24 cellular contexts compared by ENCODE assay signal in genomic region chr10:79256264-79256806, GRCh38.
"Had no signal": no experiment of that assay in that cellular context is flagged by ENCODE, and none has a peak within 500 bp of the region (broad histone marks: within the 10 kb centered on the region; RNA-seq: fewer than 3 reads in every experiment).

No MANE protein-coding gene starts in this region.

- H3K27me3 ChIP-seq: breast epithelium, heart left ventricle, suprapubic skin, tibial nerve, uterus had no signal

- DNase-seq: activated CD4-positive, alpha-beta T cell treated with anti-CD3 and anti-CD28 coated beads, Interleukin-2, amount 50 U/mL, for 48 hours; activated CD8-positive, alpha-beta memory T cell treated with anti-CD3 and anti-CD28 coated beads, Interleukin-2, amount 50 U/mL, for 48 hours; activated naive CD4-positive, alpha-beta T cell treated with anti-CD3 and anti-CD28 coated beads for 36 hours; activated naive CD8-positive, alpha-beta T cell treated with anti-CD3 and anti-CD28 coated beads, Interleukin-2, amount 10 ng/mL, durations not matched to agents 7 days and 5 days; activated T-cell treated with anti-CD3 and anti-CD28 coated beads, Interleukin-2, amount 50 U/mL, for 48 hours; amniotic stem cell; cerebellar nuclear complex; cortex of kidney; heart left ventricle; left colon; mesenchymal stem cell; mucosa of descending colon; nephron progenitor cell; nucleus accumbens; posterior cingulate gyrus; stimulated activated CD4-positive, alpha-beta T cell treated with anti-CD3 and anti-CD28 coated beads, Interleukin-4, amount 100 ng/mL, for 1 hour; T-helper 1 cell; T-helper 9 cell; uterus had no signal

- H3K27ac ChIP-seq: breast epithelium, heart left ventricle, suprapubic skin, tibial nerve, uterus had no signal

- H3K27me3 Mint-ChIP-seq: activated naive CD8-positive, alpha-beta T cell treated with anti-CD3 and anti-CD28 coated beads, Interleukin-2, amount 10 ng/mL, durations not matched to agents 7 days and 5 days; stimulated activated naive CD8-positive, alpha-beta T cell treated with anti-CD3 and anti-CD28 coated beads, Interleukin-15, Interleukin-2, amounts not matched to agents 100 ng/mL and 50 ng/mL, for 24 hours had no signal

- H3K27ac Mint-ChIP-seq: activated naive CD4-positive, alpha-beta T cell treated with anti-CD3 and anti-CD28 coated beads for 36 hours; activated naive CD8-positive, alpha-beta T cell treated with anti-CD3 and anti-CD28 coated beads, Interleukin-2, amount 10 ng/mL, durations not matched to agents 7 days and 5 days; nephron progenitor cell; stimulated activated naive CD8-positive, alpha-beta T cell treated with anti-CD3 and anti-CD28 coated beads, Interleukin-15, Interleukin-2, amounts not matched to agents 100 ng/mL and 50 ng/mL, for 24 hours; WTC11 had no signal

- H3K4me3 Mint-ChIP-seq: activated naive CD4-positive, alpha-beta T cell treated with anti-CD3 and anti-CD28 coated beads for 36 hours; activated naive CD8-positive, alpha-beta T cell treated with anti-CD3 and anti-CD28 coated beads, Interleukin-2, amount 10 ng/mL, durations not matched to agents 7 days and 5 days; nephron progenitor cell; stimulated activated naive CD8-positive, alpha-beta T cell treated with anti-CD3 and anti-CD28 coated beads, Interleukin-15, Interleukin-2, amounts not matched to agents 100 ng/mL and 50 ng/mL, for 24 hours; WTC11 had no signal

- ATAC-seq: heart left ventricle, WTC11 had no signal

- H3K9me3 ChIP-seq: breast epithelium, heart left ventricle, mucosa of descending colon, suprapubic skin, tibial nerve, uterus had no signal

- H3K9me3 Mint-ChIP-seq: activated naive CD4-positive, alpha-beta T cell treated with anti-CD3 and anti-CD28 coated beads for 36 hours; activated naive CD8-positive, alpha-beta T cell treated with anti-CD3 and anti-CD28 coated beads, Interleukin-2, amount 10 ng/mL, durations not matched to agents 7 days and 5 days; nephron progenitor cell; stimulated activated naive CD8-positive, alpha-beta T cell treated with anti-CD3 and anti-CD28 coated beads, Interleukin-15, Interleukin-2, amounts not matched to agents 100 ng/mL and 50 ng/mL, for 24 hours; WTC11 had no signal

- H3K36me3 Mint-ChIP-seq: WTC11 had no signal

- H3K36me3 ChIP-seq: breast epithelium, uterus had no signal

- H3K4me3 ChIP-seq: breast epithelium, heart left ventricle, mucosa of descending colon, suprapubic skin, tibial nerve, uterus had no signal
